ENCODE assay signal across 2 cellular contexts in the genomic region with DNA sequence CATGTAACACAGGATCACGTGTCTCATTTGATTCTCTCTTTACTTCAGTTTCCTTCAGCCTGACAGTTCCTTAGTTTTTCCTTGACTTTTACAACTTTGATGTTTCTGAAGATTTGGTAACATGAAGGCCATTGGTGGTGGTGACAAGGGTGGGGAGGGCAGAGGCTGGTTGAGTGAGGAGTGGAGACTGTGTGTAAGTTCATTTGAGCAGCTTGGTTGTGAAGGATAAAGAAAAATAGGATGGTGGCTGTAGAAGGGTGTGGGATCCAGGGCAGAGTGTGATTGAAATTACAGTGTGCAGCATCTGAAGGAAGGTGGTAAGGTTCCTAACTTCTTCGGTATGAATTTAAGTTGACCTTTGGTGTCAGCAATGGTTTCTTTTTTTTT.
TF ChIP-seq lines count a peak whose summit lies in the region.

No MANE protein-coding gene starts in this region.

TF ChIP-seq in PFSK-1, 5 proteins besides CTCF, POLR2A, EP300 and RAD21:
- TF ChIP-seq REST (IDR thresholded peaks at IDR 0.05; ENCODE audit: insufficient read depth in 1 of 2, low read depth in 2 of 2, low read length in 2 of 2) (no peak), POLR2AphosphoS5 (IDR thresholded peaks at IDR 0.05; ENCODE audit: low read depth, low read length) (0 out of 2 replicates have a peak, but pooled peaks have one; percentile 28), SIN3A (IDR thresholded peaks at IDR 0.05; ENCODE audit: borderline replicate concordance, insufficient read depth, low read length) (no peak)

TF ChIP-seq in GM12878, 131 proteins besides CTCF, POLR2A, EP300 and RAD21:
- TF ChIP-seq BACH1 (IDR thresholded peaks at IDR 0.05; ENCODE audit: borderline replicate concordance) (0 out of 2 replicates have a peak, but pooled peaks have one; percentile 6), SMAD5 (IDR thresholded peaks at IDR 0.05; ENCODE audit: low read depth) (no peak), POLR2AphosphoS5 (IDR thresholded peaks at IDR 0.05; ENCODE audit: low read length) (peak; percentile 33; the same call in 1 of the 2 replicates)
- TF ChIP-seq, protein P1, sequence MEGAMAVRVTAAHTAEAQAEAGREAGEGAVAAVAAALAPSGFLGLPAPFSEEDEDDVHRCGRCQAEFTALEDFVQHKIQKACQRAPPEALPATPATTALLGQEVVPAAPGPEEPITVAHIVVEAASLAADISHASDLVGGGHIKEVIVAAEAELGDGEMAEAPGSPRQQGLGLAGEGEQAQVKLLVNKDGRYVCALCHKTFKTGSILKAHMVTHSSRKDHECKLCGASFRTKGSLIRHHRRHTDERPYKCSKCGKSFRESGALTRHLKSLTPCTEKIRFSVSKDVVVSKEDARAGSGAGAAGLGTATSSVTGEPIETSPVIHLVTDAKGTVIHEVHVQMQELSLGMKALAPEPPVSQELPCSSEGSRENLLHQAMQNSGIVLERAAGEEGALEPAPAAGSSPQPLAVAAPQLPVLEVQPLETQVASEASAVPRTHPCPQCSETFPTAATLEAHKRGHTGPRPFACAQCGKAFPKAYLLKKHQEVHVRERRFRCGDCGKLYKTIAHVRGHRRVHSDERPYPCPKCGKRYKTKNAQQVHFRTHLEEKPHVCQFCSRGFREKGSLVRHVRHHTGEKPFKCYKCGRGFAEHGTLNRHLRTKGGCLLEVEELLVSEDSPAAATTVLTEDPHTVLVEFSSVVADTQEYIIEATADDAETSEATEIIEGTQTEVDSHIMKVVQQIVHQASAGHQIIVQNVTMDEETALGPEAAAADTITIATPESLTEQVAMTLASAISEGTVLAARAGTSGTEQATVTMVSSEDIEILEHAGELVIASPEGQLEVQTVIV (IDR thresholded peaks at IDR 0.05; ENCODE audit: borderline replicate concordance, partially characterized antibody) = no peak
